Comparison of ENCODE assay signal across 26 cellular contexts in genomic region chr2:31337197-31337596, GRCh38.
DNase-seq lines count a peak whose midpoint lies in the region; ATAC-seq, FAIRE-seq and TF ChIP-seq lines count a peak whose summit lies in the region.
"Had no signal": no experiment of that assay in that cellular context is flagged by ENCODE, and none has a peak within 500 bp of the region (broad histone marks: within the 10 kb centered on the region; RNA-seq: fewer than 3 reads in every experiment).

No MANE protein-coding gene starts in this region.

- in situ Hi-C loops in ACHN (cut with HindIII; ENCODE audit: low pct_ligation_motif_present, low pct_unique_long_range_greater_than_20kb, low sequenced_read_pairs), result loop anchor here (25.0 kb wide), 1 partner anchor 175 kb away; no protein-coding TSS in a partner anchor

- no peak for TF ChIP-seq CTCF in foreskin keratinocyte (conservative IDR thresholded peaks at IDR 0.05)

- ATAC-seq in foreskin keratinocyte, result peak; percentile 39
- ATAC-seq: activated CD8-positive, alpha-beta memory T cell treated with anti-CD3 and anti-CD28 coated beads, Interleukin-2, amount 10 ng/mL, durations not matched to agents 7 days and 5 days; activated naive CD4-positive, alpha-beta T cell treated with anti-CD3 and anti-CD28 coated beads, Interleukin-2, amount 50 U/mL, for 72 hours; HepG2; left lobe of liver; mucosa of descending colon; psoas muscle; T-cell had no signal

- peaks cover 16% of the 10 kb centered on the region for H3K4me1 ChIP-seq in foreskin keratinocyte
- H3K4me1 ChIP-seq: testis had no signal

- peak; percentile 31 for FAIRE-seq in HTR-8/SVneo (lab: Jason Lieb, UNC)
- peak; percentile 9 for FAIRE-seq in urothelium cell line (lab: Jason Lieb, UNC)
- no peak for FAIRE-seq in RCC 7860 (lab: Jason Lieb, UNC)
- FAIRE-seq: GM19239, HepG2 had no signal

- no peaks in the 10 kb centered on the region for H3K27me3 ChIP-seq in foreskin keratinocyte
- H3K27me3 ChIP-seq: testis had no signal

- H3K27ac ChIP-seq in foreskin keratinocyte, result peak overlapping the region; percentile 64
- H3K27ac ChIP-seq: psoas muscle, testis had no signal

- peak; percentile 72 for DNase-seq in HTR-8/SVneo (ENCODE audit: insufficient read length, low spot score)
- DNase-seq in amniotic stem cell (lab: John Stamatoyannopoulos, UW), result peak; percentile 7
- DNase-seq in foreskin keratinocyte, result peak in 1 of 2 donors; percentile 51
- DNase-seq in urothelium cell line (ENCODE audit: low spot score), result no peak
- DNase-seq in RCC 7860 (ENCODE audit: low spot score), result no peak
- DNase-seq in ACHN, result no peak
- DNase-seq in DMS79 treated with DMSO at 0.1 percent for 48 hours (lab: John Stamatoyannopoulos, UW), result no peak
- DNase-seq: activated CD4-positive, alpha-beta T cell treated with anti-CD3 and anti-CD28 coated beads for 4 hours; activated CD8-positive, alpha-beta memory T cell treated with anti-CD3 and anti-CD28 coated beads, Interleukin-2, amount 10 ng/mL, durations not matched to agents 7 days and 5 days; DND-41; effector CD4-positive, alpha-beta T cell; glutamatergic neuron; mucosa of descending colon; NCI-H1092 treated with DMSO at 0.1 percent for 48 hours; NCI-H2029; NCI-H82; psoas muscle; SHP77 treated with DMSO at 0.1 percent for 48 hours; stimulated activated CD4-positive, alpha-beta T cell treated with anti-CD3 and anti-CD28 coated beads, Interleukin-2, amount 100 ng/mL, for 48 hours; stimulated activated naive CD4-positive, alpha-beta T cell; T-cell; testis had no signal

Comparison
In these comparisons a context has a peak if more than half of its experiments do, and no peak if none do; other contexts are left out.
1. DNase-seq: peak in HTR-8/SVneo (single experiment) and amniotic stem cell (single experiment); none in urothelium cell line (single experiment), RCC 7860 (single experiment), ACHN (single experiment) and DMS79 treated with DMSO at 0.1 percent for 48 hours (single experiment).